ENCODE assay signal across 10 cellular contexts in the genomic region with DNA sequence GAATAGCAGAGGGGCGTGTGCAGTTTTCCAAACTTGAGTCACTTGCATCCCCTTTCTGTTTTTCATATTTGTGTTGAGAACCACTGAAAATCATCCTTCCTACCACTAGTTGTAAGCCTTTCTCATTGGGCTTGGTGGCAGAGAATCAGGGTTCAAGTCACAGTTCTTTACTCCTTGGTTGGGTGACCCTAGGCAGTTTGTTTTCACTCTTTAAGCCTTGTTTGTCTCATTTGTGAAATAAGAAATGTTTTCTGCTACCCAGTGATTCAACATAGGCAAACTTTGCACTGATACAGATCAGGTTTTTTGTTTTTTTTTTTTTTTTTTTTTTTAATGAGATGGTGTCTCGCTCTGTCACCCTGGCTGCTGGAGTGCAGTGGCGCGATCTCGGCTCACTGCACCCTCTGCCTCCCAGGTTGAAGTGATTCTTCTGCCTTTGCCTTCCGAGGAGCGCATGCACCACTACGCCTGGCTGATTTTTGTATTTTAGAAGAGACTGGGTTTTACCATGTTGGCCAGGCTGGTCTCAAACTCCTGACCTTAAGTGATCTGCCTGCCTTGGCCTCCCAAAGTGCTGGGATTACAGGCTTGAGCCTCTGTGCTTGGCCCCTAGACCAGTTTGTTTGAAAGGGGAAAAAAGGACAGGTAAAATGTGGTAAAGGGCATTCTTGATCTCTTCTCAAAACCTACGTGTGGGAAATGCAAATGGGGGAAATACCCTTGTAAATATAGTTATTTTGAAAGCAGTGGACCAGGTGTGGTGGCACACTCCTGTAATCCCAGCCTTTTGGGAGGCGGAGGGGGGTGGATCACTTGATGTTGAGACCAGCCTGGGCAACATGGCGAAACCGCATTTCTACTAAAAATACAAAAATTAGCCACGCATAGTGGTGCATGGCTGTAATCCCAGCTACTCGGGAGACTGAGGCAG. TPM values are rescaled to one million over a fixed set of nuclear protein-coding genes. Genes with fewer than 3 reads are reported as not detected.
A peak's percentile ranks its signal among the peaks of the same experiment; 100 is the strongest.
DNase-seq lines count a peak whose midpoint lies in the region; ATAC-seq and TF ChIP-seq lines count a peak whose summit lies in the region.
"Had no signal": no experiment of that assay in that cellular context is flagged by ENCODE, and none has a peak within 500 bp of the region (broad histone marks: within the 10 kb centered on the region; RNA-seq: fewer than 3 reads in every experiment).

No MANE protein-coding gene starts in this region.

- 0 out of 2 replicates have a peak, but pooled peaks cover 17% of the 10 kb centered on the region for H3F3A ChIP-seq in OCI-LY1 (ENCODE audit: insufficient read depth, low read length)

- H3K27ac ChIP-seq in OCI-LY1 (ENCODE audit: low read depth, low read length, poor library complexity, severe bottlenecking) (peak overlapping the region; percentile 98), esophagus squamous epithelium (peak overlapping the region in 3 of 4 donors; percentile 50 to 98 (median 95)), rectal smooth muscle tissue (ENCODE audit: low read depth, low read length) (no peak overlapping the region)

- 67 to 69% methylated on average over 8 to 12 of the region's 14 CpGs for WGBS in esophagus squamous epithelium, 2 donors

- H3K27me3 ChIP-seq in OCI-LY1 (ENCODE audit: insufficient read depth, low read length) (no peaks in the 10 kb centered on the region), esophagus squamous epithelium (no peaks in the 10 kb centered on the region), rectal smooth muscle tissue (ENCODE audit: control insufficient read depth, insufficient read depth, low read length) (no peaks in the 10 kb centered on the region)

- H3K4me3 ChIP-seq in GM12864 (ENCODE audit: low read depth, low read length) (peak overlapping the region; percentile 69), OCI-LY1 (ENCODE audit: low read depth, low read length, poor library complexity, severe bottlenecking) (peak overlapping the region; percentile 85), esophagus squamous epithelium (peak overlapping the region in 3 of 4 donors; percentile 84 to 99 (median 96)), rectal smooth muscle tissue (ENCODE audit: low read length) (peak overlapping the region; percentile 29)

- peaks cover 59% of the 10 kb centered on the region for H3K79me2 ChIP-seq in OCI-LY1 (ENCODE audit: insufficient read depth, low read length)

- ATAC-seq in GM21447 (IDR thresholded peaks at IDR 0.05; ENCODE audit: unreplicated experiment) (no peak), GM19452 (IDR thresholded peaks at IDR 0.05; ENCODE audit: unreplicated experiment) (no peak)

- intact Hi-C loops in esophagus squamous epithelium (cut with DNase I): no loop called here

- DNase-seq in GM12864 (ENCODE audit: low read depth) (no peak), esophagus squamous epithelium (lab: John Stamatoyannopoulos, UW) (no peak), GF-D8 (lab: John Stamatoyannopoulos, UW) (no peak)
- no peak for DNase-seq in effector CD8-positive, alpha-beta T cell (lab: John Stamatoyannopoulos, UW)
- DNase-seq: caudate nucleus, NCI-H1694 had no signal

- H3K9me3 ChIP-seq in OCI-LY1 (ENCODE audit: low read length) (no peaks in the 10 kb centered on the region), esophagus squamous epithelium (no peaks in the 10 kb centered on the region)

- no peaks in the 10 kb centered on the region for H4K20me1 ChIP-seq in OCI-LY1 (ENCODE audit: insufficient read depth, low read length)

- H2AFZ ChIP-seq in OCI-LY1 (ENCODE audit: low read length): no peak overlapping the region

- H3K4me2 ChIP-seq in OCI-LY1 (ENCODE audit: low read length): peak overlapping the region; percentile 75

- H3K9me2 ChIP-seq in OCI-LY1 (ENCODE audit: low read depth, low read length): no peaks in the 10 kb centered on the region

- no peak for TF ChIP-seq POLR2A in esophagus squamous epithelium (IDR thresholded peaks at IDR 0.05)

- H3K4me1 ChIP-seq in OCI-LY1 (ENCODE audit: insufficient read depth, low read length, severe bottlenecking) (peaks cover 72% of the 10 kb centered on the region), esophagus squamous epithelium (peaks cover 9 to 76% (median 22%) of the 10 kb centered on the region in 3 donors), rectal smooth muscle tissue (ENCODE audit: control insufficient read depth, insufficient read depth, low read length) (peaks cover 19% of the 10 kb centered on the region)

- H3K9ac ChIP-seq in OCI-LY1 (ENCODE audit: low read length): peak overlapping the region; percentile 98
- no peak overlapping the region for H3K9ac ChIP-seq in rectal smooth muscle tissue (ENCODE audit: low read length)

- H3K36me3 ChIP-seq in OCI-LY1 (ENCODE audit: insufficient read depth, low read length): peaks cover 14% of the 10 kb centered on the region; the same call in 1 of the 2 replicates
- no peaks in the 10 kb centered on the region for H3K36me3 ChIP-seq in esophagus squamous epithelium
- no peaks in the 10 kb centered on the region for H3K36me3 ChIP-seq in rectal smooth muscle tissue (ENCODE audit: control insufficient read depth, insufficient read depth, low read length)

- TF ChIP-seq CTCF in GM12864 (IDR thresholded peaks at IDR 0.05; ENCODE audit: low read depth, low read length, missing control alignments) (peak; percentile 31), OCI-LY1 (IDR thresholded peaks at IDR 0.05; ENCODE audit: low read length) (peak; percentile 18; the same call in 1 of the 2 replicates), esophagus squamous epithelium (IDR thresholded peaks at IDR 0.05) (no peak)

RNA-seq across cellular contexts. Expression of gene CLIC4, which starts 3.2 kb away (rescaled TPM):
- 100 to 1,000 TPM in 1 of 4 donors, 10 to 100 TPM in 3; 22.3 to 204 (median 69.0) TPM for total RNA-seq in esophagus squamous epithelium

Comparison
In these comparisons a context has a peak if more than half of its experiments do, and no peak if none do; other contexts are left out.
1. H3K4me3 ChIP-seq: peak in every context shown above with its lines; median percentile 96 in esophagus squamous epithelium; 85 in OCI-LY1; 69 in GM12864; 29 in rectal smooth muscle tissue.
2. CTCF ChIP-seq: peak in GM12864 (single experiment) and OCI-LY1 (single experiment); none in esophagus squamous epithelium (0 of 6).